Comparison of ENCODE assay signal across 8 cellular contexts in genomic region chr4:169618986-169619385, GRCh38. TPM values are rescaled to one million over a fixed set of nuclear protein-coding genes. Genes with fewer than 3 reads are reported as not detected.
A peak's percentile ranks its signal among the peaks of the same experiment; 100 is the strongest.
DNase-seq lines count a peak whose midpoint lies in the region; ATAC-seq, FAIRE-seq and TF ChIP-seq lines count a peak whose summit lies in the region.

No MANE protein-coding gene starts in this region.

- no peaks in the 10 kb centered on the region for H3K9me3 Mint-ChIP-seq in natural killer cell treated with Interleukin-12 subunit alpha and Interleukin-12 subunit beta and Interleukin-15 and Interleukin-18, amount 100 ng/mL, for 72 hours

- TF ChIP-seq POLR2A in A549 (IDR thresholded peaks at IDR 0.05; ENCODE audit: low read length) (no peak), breast epithelium (IDR thresholded peaks at IDR 0.05) (no peak)

- no peak for DNase-seq in A549 (ENCODE audit: low read depth in 1 of 2, low spot score in 1 of 2)
- no peak for DNase-seq in breast epithelium (ENCODE audit: low spot score in 2 of 2)
- DNase-seq in natural killer cell treated with Interleukin-12 subunit alpha and Interleukin-12 subunit beta and Interleukin-15 and Interleukin-18, amount 100 ng/mL, for 72 hours (ENCODE audit: low spot score) = no peak
- DNase-seq in NCI-H1048 (lab: John Stamatoyannopoulos, UW) = no peak
- no peak for DNase-seq in BE2C

- no peak for TF ChIP-seq EP300 in A549 (IDR thresholded peaks at IDR 0.05)

- CTCF ChIA-PET in A549 (lab: Yijun Ruan, JAX) = no interaction called here

- H3K4me1 ChIP-seq in A549 (peaks cover 11% of the 10 kb centered on the region; the same call in 1 of the 3 replicates), HUES64 (ENCODE audit: insufficient read depth, low read length) (peaks cover 15% of the 10 kb centered on the region), breast epithelium (peaks cover 0 to 8% of the 10 kb centered on the region in 2 donors), BE2C (no peaks in the 10 kb centered on the region; the same call in 1 of the 2 replicates)

- TF ChIP-seq RAD21 in A549 (conservative IDR thresholded peaks at IDR 0.05 in 1 of 2, IDR thresholded peaks at IDR 0.05 in 1 of 2) = no peak

- no peaks in the 10 kb centered on the region for H3K36me3 ChIP-seq in HUES64 (ENCODE audit: insufficient read depth, low read length)
- H3K36me3 ChIP-seq in breast epithelium = no peaks in the 10 kb centered on the region
- no peaks in the 10 kb centered on the region for H3K36me3 ChIP-seq in BE2C

- H3K9ac ChIP-seq in HUES64 (ENCODE audit: low read depth, low read length) = no peak overlapping the region

- ATAC-seq in A549 = no peak
- ATAC-seq in natural killer cell treated with Interleukin-12 subunit alpha and Interleukin-12 subunit beta and Interleukin-15 and Interleukin-18, amount 100 ng/mL, for 72 hours = no peak
- no peak for ATAC-seq in HG02642 (IDR thresholded peaks at IDR 0.05; ENCODE audit: poor library complexity, unreplicated experiment)
- no peak for ATAC-seq in HG03457 (IDR thresholded peaks at IDR 0.05; ENCODE audit: unreplicated experiment)

- peak overlapping the region; percentile 91 for H3K4me2 ChIP-seq in A549

- WGBS in A549 (ENCODE audit: missing lambda C conversion rate) = 66% methylated on average over 4 of the region's 4 CpGs
- WGBS in HUES64 = 90% methylated on average over 2 of the region's 4 CpGs

- H3K27me3 Mint-ChIP-seq in natural killer cell treated with Interleukin-12 subunit alpha and Interleukin-12 subunit beta and Interleukin-15 and Interleukin-18, amount 100 ng/mL, for 72 hours = no peaks in the 10 kb centered on the region

- FAIRE-seq in A549 (lab: Jason Lieb, UNC) = no peak

- peak overlapping the region; percentile 67 for H3K4me3 ChIP-seq in A549
- H3K4me3 ChIP-seq in HUES64 (ENCODE audit: low read length) = peak overlapping the region; percentile 87
- H3K4me3 ChIP-seq in breast epithelium = peak overlapping the region in 2 of 3 donors; percentile 76 to 80
- no peak overlapping the region for H3K4me3 ChIP-seq in BE2C (ENCODE audit: low read depth, low read length)

- TF ChIP-seq CTCF in A549 (IDR thresholded peaks at IDR 0.05) (no peak), breast epithelium (IDR thresholded peaks at IDR 0.05) (no peak), BE2C (IDR thresholded peaks at IDR 0.05; ENCODE audit: low read depth, low read length) (no peak)

- intact Hi-C loops in breast epithelium (cut with DNase I; ENCODE audit: low total_unique reads) = no loop called here

- H3K36me3 Mint-ChIP-seq in natural killer cell treated with Interleukin-12 subunit alpha and Interleukin-12 subunit beta and Interleukin-15 and Interleukin-18, amount 100 ng/mL, for 72 hours = no peaks in the 10 kb centered on the region

- H3K27ac ChIP-seq in A549 (peak overlapping the region in 1 of 2 experiments; percentile 90; a peak in 1 of 6 replicates), HUES64 (ENCODE audit: low read depth, low read length) (no peak overlapping the region), breast epithelium (peak overlapping the region; percentile 96 to 99)

- H3K27ac Mint-ChIP-seq in natural killer cell treated with Interleukin-12 subunit alpha and Interleukin-12 subunit beta and Interleukin-15 and Interleukin-18, amount 100 ng/mL, for 72 hours = peak overlapping the region; percentile 94 to 99

- POLR2A ChIA-PET in A549 (lab: Yijun Ruan, JAX) = no interaction called here

- no peaks in the 10 kb centered on the region for H3K27me3 ChIP-seq in HUES64 (ENCODE audit: insufficient read depth, low read length)
- no peaks in the 10 kb centered on the region for H3K27me3 ChIP-seq in breast epithelium
- H3K27me3 ChIP-seq in BE2C = no peaks in the 10 kb centered on the region

- H3K9me3 ChIP-seq in A549 = no peaks in the 10 kb centered on the region
- no peaks in the 10 kb centered on the region for H3K9me3 ChIP-seq in HUES64 (ENCODE audit: insufficient read depth, low read depth, low read length)
- H3K9me3 ChIP-seq in breast epithelium = no peaks in the 10 kb centered on the region
- H3K9me3 ChIP-seq in BE2C = no peaks in the 10 kb centered on the region

- peaks cover 40 to 50% of the 10 kb centered on the region in 2 donors for H3K4me1 Mint-ChIP-seq in natural killer cell treated with Interleukin-12 subunit alpha and Interleukin-12 subunit beta and Interleukin-15 and Interleukin-18, amount 100 ng/mL, for 72 hours (ENCODE audit: low read depth in 2 of 2)

- H3K4me3 Mint-ChIP-seq in natural killer cell treated with Interleukin-12 subunit alpha and Interleukin-12 subunit beta and Interleukin-15 and Interleukin-18, amount 100 ng/mL, for 72 hours = peak overlapping the region; percentile 99

TF ChIP-seq in A549, 52 proteins besides CTCF, POLR2A, EP300 and RAD21:
- TF ChIP-seq POLR2AphosphoS2 (conservative IDR thresholded peaks at IDR 0.05; ENCODE audit: low read length) (no peak), CHD4 (IDR thresholded peaks at IDR 0.05; ENCODE audit: borderline replicate concordance) (no peak), GATA3 (IDR thresholded peaks at IDR 0.05; ENCODE audit: borderline replicate concordance) (no peak), JUN (IDR thresholded peaks at IDR 0.05) (no peak), MAFK (IDR thresholded peaks at IDR 0.05; ENCODE audit: partially characterized antibody) (no peak), ZSCAN20 (CRISPR knock-in tag; IDR thresholded peaks at IDR 0.05) (no peak), EHMT2 (IDR thresholded peaks at IDR 0.05; ENCODE audit: low read depth) (no peak), BCL3 (IDR thresholded peaks at IDR 0.05) (no peak), TP53 (CRISPR knock-in tag; IDR thresholded peaks at IDR 0.05) (no peak), ELK1 (IDR thresholded peaks at IDR 0.05; ENCODE audit: low read depth, low read length) (no peak), FOXS1 (CRISPR knock-in tag; IDR thresholded peaks at IDR 0.05) (no peak), NFE2L2 (conservative IDR thresholded peaks at IDR 0.05; ENCODE audit: low read length) (no peak), NR3C1 (IDR thresholded peaks at IDR 0.05) (no peak), HES2 (IDR thresholded peaks at IDR 0.05) (no peak), HDAC2 (IDR thresholded peaks at IDR 0.05) (no peak)

RNA-seq across cellular contexts. Expression of gene CLCN3, which starts 1.4 kb away (rescaled TPM):
- polyA plus RNA-seq in A549 (2011; rRNA removed) = 41.1 and 53.6 TPM in 2 replicates
- polyA plus RNA-seq in A549 (2012; cell fraction: cytosol; rRNA removed) = 3.9 and 5.1 TPM in 2 replicates
- polyA plus RNA-seq in A549 (2012; cell fraction: nucleus; rRNA removed) = 2.7 and 3.4 TPM in 2 replicates
- polyA plus RNA-seq in A549 (2017; fragmentation: RNase III; extraction: RNeasy Plus Mini Kit Qiagen cat#74134 plus additional on column Dnase treatment) = 18.1 to 20.2 TPM (median 18.8 TPM) in 3 replicates
- polyA minus RNA-seq in A549 (2011; rRNA and poly(A)+ RNA removed) = 36.9 and 38.9 TPM in 2 replicates
- polyA plus RNA-seq in HUES64 (2013, experiment 1 of 2) = 16.5 TPM
- polyA plus RNA-seq in HUES64 (2013, experiment 2 of 2) = 19.8 TPM
- total RNA-seq in breast epithelium = 10 to 100 TPM; 26.4 to 65.7 (median 32.8) TPM
- total RNA-seq in natural killer cell treated with Interleukin-12 subunit alpha and Interleukin-12 subunit beta and Interleukin-15 and Interleukin-18, amount 100 ng/mL, for 72 hours = 10 to 100 TPM; 21.8 to 24.9 TPM
- polyA plus RNA-seq in BE2C (2012; ENCODE audit: insufficient read depth, insufficient read length, low read depth) = 28.5 TPM

RNA-seq across cellular contexts. Expression of gene NEK1, which starts 6.6 kb away (rescaled TPM):
- 4.0 and 5.8 TPM in 2 replicates for polyA plus RNA-seq in A549 (2011; rRNA removed)
- polyA plus RNA-seq in A549 (2012; cell fraction: cytosol; rRNA removed) = 0.69 and 0.73 TPM in 2 replicates
- polyA plus RNA-seq in A549 (2012; cell fraction: nucleus; rRNA removed) = 1.1 and 1.4 TPM in 2 replicates
- polyA plus RNA-seq in A549 (2017; fragmentation: RNase III; extraction: RNeasy Plus Mini Kit Qiagen cat#74134 plus additional on column Dnase treatment) = 3.2 to 3.6 TPM (median 3.2 TPM) in 3 replicates
- polyA minus RNA-seq in A549 (2011; rRNA and poly(A)+ RNA removed) = 4.7 and 6.4 TPM in 2 replicates
- polyA plus RNA-seq in HUES64 (2013, experiment 1 of 2) = 6.8 TPM
- 8.9 TPM for polyA plus RNA-seq in HUES64 (2013, experiment 2 of 2)
- 10 to 100 TPM; 14.4 to 18.1 (median 14.7) TPM for total RNA-seq in breast epithelium
- total RNA-seq in natural killer cell treated with Interleukin-12 subunit alpha and Interleukin-12 subunit beta and Interleukin-15 and Interleukin-18, amount 100 ng/mL, for 72 hours = 10 to 100 TPM in 1 of 2 donors, 1 to 10 TPM in 1; 9.8 to 20.6 TPM
- 4.6 TPM for polyA plus RNA-seq in BE2C (2012; ENCODE audit: insufficient read depth, insufficient read length, low read depth)
